8 cellular contexts compared by ENCODE assay signal in genomic region chr6:30814137-30815084, GRCh38.
DNase-seq lines count a peak whose midpoint lies in the region; ATAC-seq and TF ChIP-seq lines count a peak whose summit lies in the region.

No MANE protein-coding gene starts in this region.

- no peak overlapping the region for H3K4me3 ChIP-seq in HEK293 (ENCODE audit: low read depth, low read length)
- no peak overlapping the region for H3K4me3 ChIP-seq in coronary artery
- H3K4me3 ChIP-seq in retinal pigment epithelial cell (ENCODE audit: low read length) = no peak overlapping the region
- no peak overlapping the region for H3K4me3 ChIP-seq in BE2C (ENCODE audit: low read depth, low read length)

- H3K27me3 ChIP-seq in BE2C = no peaks in the 10 kb centered on the region

- CTCF ChIA-PET in HEK293 (lab: Yijun Ruan, JAX) = interaction anchor here (0.6 to 6.0 kb wide), 6 partner anchors 7 to 84 kb away, joined by 3 to 43 read pairs (median 4); no protein-coding TSS in a partner anchor

- peak; percentile 64 for DNase-seq in T1000 (lab: John Stamatoyannopoulos, UW)
- DNase-seq in coronary artery (ENCODE audit: low spot score) = no peak
- peak; percentile 59 for DNase-seq in retinal pigment epithelial cell (ENCODE audit: low read depth)
- DNase-seq in BE2C = no peak
- DNase-seq in cerebellum (ENCODE audit: low spot score) = no peak

- H3K27ac ChIP-seq in HEK293 (ENCODE audit: extremely low read depth, low read depth, low read length) = no peak overlapping the region; the same call in 1 of the 2 replicates
- peak overlapping the region; percentile 41 to 79 for H3K27ac ChIP-seq in coronary artery

- POLR2A ChIA-PET in HEK293 (lab: Yijun Ruan, JAX) = interaction anchor here (0.6 to 1.8 kb wide), 9 partner anchors 14 to 199 kb away, joined by 3 to 6 read pairs (median 3); partner anchors contain the start of gene FLOT1

- ATAC-seq in HG02981 (IDR thresholded peaks at IDR 0.05; ENCODE audit: unreplicated experiment) = no peak
- ATAC-seq in GM21447 (IDR thresholded peaks at IDR 0.05; ENCODE audit: unreplicated experiment) = no peak

- H3K9me3 ChIP-seq in HEK293 (ENCODE audit: control insufficient read depth, insufficient read depth, low read depth, low read length) (no peaks in the 10 kb centered on the region), BE2C (no peaks in the 10 kb centered on the region)

- H3K36me3 ChIP-seq in HEK293 (ENCODE audit: control insufficient read depth in 2 of 2, insufficient read depth in 1 of 2, low read length in 2 of 2) (no peaks in the 10 kb centered on the region), BE2C (no peaks in the 10 kb centered on the region)

- H3K4me1 ChIP-seq in HEK293 (ENCODE audit: control insufficient read depth, insufficient read depth, low read length) = no peaks in the 10 kb centered on the region
- H3K4me1 ChIP-seq in BE2C = no peaks in the 10 kb centered on the region; the same call in 1 of the 2 replicates

- no peak for TF ChIP-seq CTCF in HEK293 (tag by site-specific recombination; IDR thresholded peaks at IDR 0.05)
- TF ChIP-seq CTCF in coronary artery (IDR thresholded peaks at IDR 0.05) = no peak
- TF ChIP-seq CTCF in retinal pigment epithelial cell (conservative IDR thresholded peaks at IDR 0.05; ENCODE audit: low read depth, low read length) = no peak
- no peak for TF ChIP-seq CTCF in BE2C (IDR thresholded peaks at IDR 0.05; ENCODE audit: low read depth, low read length)

TF ChIP-seq in HEK293, 187 proteins besides CTCF, POLR2A, EP300 and RAD21 (continues in another document):
- TF ChIP-seq OSR2 (tag by site-specific recombination; IDR thresholded peaks at IDR 0.05) = no peak
- TF ChIP-seq ZNF513 (tag by site-specific recombination; IDR thresholded peaks at IDR 0.05) = no peak
- no peak for TF ChIP-seq ZNF670 (tag by site-specific recombination; IDR thresholded peaks at IDR 0.05; ENCODE audit: low read depth)
- TF ChIP-seq IKZF3 (tag by site-specific recombination; IDR thresholded peaks at IDR 0.05) = no peak
- no peak for TF ChIP-seq ZNF692 (tag by site-specific recombination; IDR thresholded peaks at IDR 0.05)
- TF ChIP-seq, protein P1, sequence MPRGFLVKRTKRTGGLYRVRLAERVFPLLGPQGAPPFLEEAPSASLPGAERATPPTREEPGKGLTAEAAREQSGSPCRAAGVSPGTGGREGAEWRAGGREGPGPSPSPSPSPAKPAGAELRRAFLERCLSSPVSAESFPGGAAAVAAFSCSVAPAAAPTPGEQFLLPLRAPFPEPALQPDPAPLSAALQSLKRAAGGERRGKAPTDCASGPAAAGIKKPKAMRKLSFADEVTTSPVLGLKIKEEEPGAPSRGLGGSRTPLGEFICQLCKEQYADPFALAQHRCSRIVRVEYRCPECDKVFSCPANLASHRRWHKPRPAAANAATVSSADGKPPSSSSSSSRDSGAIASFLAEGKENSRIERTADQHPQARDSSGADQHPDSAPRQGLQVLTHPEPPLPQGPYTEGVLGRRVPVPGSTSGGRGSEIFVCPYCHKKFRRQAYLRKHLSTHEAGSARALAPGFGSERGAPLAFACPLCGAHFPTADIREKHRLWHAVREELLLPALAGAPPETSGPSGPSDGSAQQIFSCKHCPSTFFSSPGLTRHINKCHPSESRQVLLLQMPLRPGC (tag by site-specific recombination; IDR thresholded peaks at IDR 0.05) = 0 out of 2 replicates have a peak, but pooled peaks have one; percentile 9
- no peak for TF ChIP-seq ZNF785 (tag by site-specific recombination; IDR thresholded peaks at IDR 0.05)
- TF ChIP-seq ZNF629 (tag by site-specific recombination; IDR thresholded peaks at IDR 0.05) = 0 out of 2 replicates have a peak, but pooled peaks have one; percentile 31
- no peak for TF ChIP-seq ZSCAN18 (tag by site-specific recombination; IDR thresholded peaks at IDR 0.05)
- no peak for TF ChIP-seq ZNF501 (tag by site-specific recombination; IDR thresholded peaks at IDR 0.05)
- TF ChIP-seq SP2 (tag by site-specific recombination; IDR thresholded peaks at IDR 0.05) = no peak
- no peak for TF ChIP-seq PBX3 (CRISPR knock-in tag; IDR thresholded peaks at IDR 0.05)
- TF ChIP-seq ZNF211 (tag by site-specific recombination; IDR thresholded peaks at IDR 0.05; ENCODE audit: low read depth) = no peak
- no peak for TF ChIP-seq SCRT1 (tag by site-specific recombination; IDR thresholded peaks at IDR 0.05; ENCODE audit: borderline replicate concordance)
- TF ChIP-seq ZNF530 (tag by site-specific recombination; IDR thresholded peaks at IDR 0.05; ENCODE audit: low read depth) = no peak
- peak; percentile 29; the same call in 1 of the 2 replicates for TF ChIP-seq GLIS1 (tag by site-specific recombination; IDR thresholded peaks at IDR 0.05)
- TF ChIP-seq ZNF558 (tag by site-specific recombination; IDR thresholded peaks at IDR 0.05) = no peak
- TF ChIP-seq, protein P2, sequence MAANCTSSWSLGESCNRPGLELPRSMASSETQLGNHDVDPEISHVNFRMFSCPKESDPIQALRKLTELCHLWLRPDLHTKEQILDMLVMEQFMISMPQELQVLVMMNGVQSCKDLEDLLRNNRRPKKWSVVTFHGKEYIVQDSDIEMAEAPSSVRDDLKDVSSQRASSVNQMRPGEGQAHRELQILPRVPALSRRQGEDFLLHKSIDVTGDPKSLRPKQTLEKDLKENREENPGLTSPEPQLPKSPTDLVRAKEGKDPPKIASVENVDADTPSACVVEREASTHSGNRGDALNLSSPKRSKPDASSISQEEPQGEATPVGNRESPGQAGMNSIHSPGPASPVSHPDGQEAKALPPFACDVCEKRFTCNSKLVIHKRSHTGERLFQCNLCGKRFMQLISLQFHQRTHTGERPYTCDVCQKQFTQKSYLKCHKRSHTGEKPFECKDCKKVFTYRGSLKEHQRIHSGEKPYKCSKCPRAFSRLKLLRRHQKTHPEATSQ (tag by site-specific recombination; IDR thresholded peaks at IDR 0.05) = no peak
- TF ChIP-seq ZFP3 (tag by site-specific recombination; IDR thresholded peaks at IDR 0.05; ENCODE audit: low read depth) = no peak
- TF ChIP-seq ZNF830 (tag by site-specific recombination; IDR thresholded peaks at IDR 0.05; ENCODE audit: low read depth) = no peak
- no peak for TF ChIP-seq ZNF704 (tag by site-specific recombination; IDR thresholded peaks at IDR 0.05)
- no peak for TF ChIP-seq ZNF404 (tag by site-specific recombination; IDR thresholded peaks at IDR 0.05)
- TF ChIP-seq ZNF426 (tag by site-specific recombination; IDR thresholded peaks at IDR 0.05) = no peak
- TF ChIP-seq ZNF335 (tag by site-specific recombination; conservative IDR thresholded peaks at IDR 0.05) = peak; percentile 72

Comparison
In these comparisons a context has a peak if more than half of its experiments do, and no peak if none do; other contexts are left out.
1. DNase-seq: peak in T1000 (single experiment) and retinal pigment epithelial cell (single experiment); none in coronary artery (single experiment), BE2C (single experiment) and cerebellum (single experiment).